22 cellular contexts compared by ENCODE assay signal in genomic region chr6:45563092-45563491, GRCh38.
A peak's percentile ranks its signal among the peaks of the same experiment; 100 is the strongest.
DNase-seq lines count a peak whose midpoint lies in the region; ATAC-seq and TF ChIP-seq lines count a peak whose summit lies in the region.
"Had no signal": no experiment of that assay in that cellular context is flagged by ENCODE, and none has a peak within 500 bp of the region (broad histone marks: within the 10 kb centered on the region; RNA-seq: fewer than 3 reads in every experiment).

No MANE protein-coding gene starts in this region.

- DNase-seq in astrocyte of the spinal cord (ENCODE audit: low read depth, low spot score) = peak; percentile 43
- DNase-seq in esophagus muscularis mucosa (ENCODE audit: extremely low spot score) = peak; percentile 47
- DNase-seq in left kidney (ENCODE audit: low read depth, low spot score) = peak; percentile 24
- DNase-seq in psoas muscle = no peak
- DNase-seq in NCI-H2171 (lab: John Stamatoyannopoulos, UW) = no peak
- no peak for DNase-seq in SHP77 (lab: John Stamatoyannopoulos, UW)
- DNase-seq: ACHN; CD4-positive, alpha-beta T cell; COR-L47; DND-41; GOT3; KG1; NCI-H1092 treated with DMSO at 0.1 percent for 48 hours; NCI-H146; NCI-H2029 treated with DMSO at 0.1 percent for 48 hours; NCI-H2171 treated with DMSO at 0.1 percent for 48 hours; NCI-H446; NCI-H526 had no signal

- no peak overlapping the region for H3K4me3 ChIP-seq in astrocyte of the spinal cord (ENCODE audit: low read depth, low read length)
- no peak overlapping the region for H3K4me3 ChIP-seq in esophagus muscularis mucosa
- H3K4me3 ChIP-seq in psoas muscle = no peak overlapping the region
- H3K4me3 ChIP-seq: BLaER1, GM12878 had no signal

- peaks cover 0 to 3% (median 0%) of the 10 kb centered on the region in 4 donors for H3K9me3 ChIP-seq in esophagus muscularis mucosa
- no peaks in the 10 kb centered on the region for H3K9me3 ChIP-seq in psoas muscle
- H3K9me3 ChIP-seq: BLaER1 had no signal

- 57% methylated on average over 7 of the region's 7 CpGs for WGBS in esophagus muscularis mucosa
- 17 to 39% (median 32%) methylated on average over 7 of the region's 7 CpGs for WGBS in psoas muscle, 3 donors

- in situ Hi-C loops in astrocyte of the spinal cord (cut with HindIII; ENCODE audit: low sequenced_read_pairs) = no loop called here

- H3K4me1 ChIP-seq in esophagus muscularis mucosa = peaks cover 0 to 4% (median 0%) of the 10 kb centered on the region in 4 donors
- peaks cover 17% of the 10 kb centered on the region for H3K4me1 ChIP-seq in psoas muscle
- H3K4me1 ChIP-seq: BLaER1 had no signal

- peak in 1 of 4 donors; percentile 43 for ATAC-seq in psoas muscle
- ATAC-seq in HG03039 (IDR thresholded peaks at IDR 0.05; ENCODE audit: unreplicated experiment) = no peak
- ATAC-seq: GM12878, HCT116 had no signal

- H3K27ac ChIP-seq in esophagus muscularis mucosa (replicated peaks in 1 of 4) = no peak overlapping the region
- H3K27ac ChIP-seq in psoas muscle = peak overlapping the region; percentile 46
- H3K27ac ChIP-seq: BLaER1 had no signal

- intact Hi-C loops in esophagus muscularis mucosa (cut with DNase I) (no loop called here), psoas muscle (cut with DNase I) (no loop called here)

- no peak for TF ChIP-seq EP300 in esophagus muscularis mucosa (IDR thresholded peaks at IDR 0.05)

- no peak for TF ChIP-seq POLR2A in esophagus muscularis mucosa (IDR thresholded peaks at IDR 0.05; ENCODE audit: low read depth)

- H3K27me3 ChIP-seq in esophagus muscularis mucosa (peaks cover 0 to 6% (median 0%) of the 10 kb centered on the region in 4 donors), psoas muscle (ENCODE audit: insufficient read depth in 3 of 3, low read length in 2 of 3) (no peaks in the 10 kb centered on the region)
- H3K27me3 ChIP-seq: BLaER1 had no signal

- TF ChIP-seq CTCF in astrocyte of the spinal cord (IDR thresholded peaks at IDR 0.05; ENCODE audit: low read depth, low read length) = no peak
- TF ChIP-seq CTCF in esophagus muscularis mucosa (IDR thresholded peaks at IDR 0.05) = no peak
- TF ChIP-seq CTCF in psoas muscle (IDR thresholded peaks at IDR 0.05) = no peak

- no peaks in the 10 kb centered on the region for H3K36me3 ChIP-seq in esophagus muscularis mucosa
- no peaks in the 10 kb centered on the region for H3K36me3 ChIP-seq in psoas muscle (ENCODE audit: insufficient read depth in 1 of 2, low read depth in 1 of 2)
- H3K36me3 ChIP-seq: BLaER1 had no signal

Comparison
In these comparisons a context has a peak if more than half of its experiments do, and no peak if none do; other contexts are left out.
1. DNase-seq: peak in astrocyte of the spinal cord (single experiment), esophagus muscularis mucosa (single experiment) and left kidney (single experiment); none in psoas muscle (0 of 2), NCI-H2171 (single experiment) and SHP77 (0 of 2).